Comparison of ENCODE assay signal across 8 cellular contexts in genomic region chr4:90419124-90419711, GRCh38.
DNase-seq lines count a peak whose midpoint lies in the region; ATAC-seq, FAIRE-seq and TF ChIP-seq lines count a peak whose summit lies in the region.

No MANE protein-coding gene starts in this region.

- no peak overlapping the region for H2BK12ac ChIP-seq in H1 (ENCODE audit: low read depth, low read length)

- H4K5ac ChIP-seq in H1 (ENCODE audit: insufficient read length, low read depth, low read length): no peak overlapping the region

- H3K4me3 ChIP-seq in H1 (ENCODE audit: extremely low read depth in 1 of 4, insufficient read depth in 2 of 4, low read depth in 3 of 4, low read length in 4 of 4) (no peak overlapping the region), neural progenitor cell (no peak overlapping the region), vagina (no peak overlapping the region)

- H2BK120ac ChIP-seq in H1 (replicated peaks; ENCODE audit: low read depth, low read length): no peak overlapping the region

- no peak overlapping the region for H2AK5ac ChIP-seq in H1 (ENCODE audit: low read depth, low read length)

- H3K14ac ChIP-seq in H1 (ENCODE audit: insufficient read length): no peak overlapping the region

- no peak overlapping the region for H3K4ac ChIP-seq in H1 (replicated peaks; ENCODE audit: insufficient read length, low read depth, low read length)

- CTCF ChIA-PET in H1 (lab: Charles Lee; ENCODE audit: partially characterized antibody): interaction anchor here (0.6 to 2.0 kb wide), 23 partner anchors 10 to 1671 kb away, joined by 3 to 12 read pairs (median 3); no protein-coding TSS in a partner anchor

- H4K20me1 ChIP-seq in H1 (replicated peaks in 1 of 2; ENCODE audit: control insufficient read depth in 1 of 2, insufficient read depth in 2 of 2, low read length in 2 of 2): no peaks in the 10 kb centered on the region
- no peaks in the 10 kb centered on the region for H4K20me1 ChIP-seq in neural progenitor cell (ENCODE audit: low read depth)

- no peak overlapping the region for H2BK5ac ChIP-seq in H1 (ENCODE audit: low read depth, low read length)

- no peak overlapping the region for H3K18ac ChIP-seq in H1 (ENCODE audit: extremely low read depth, low read length)

- no peaks in the 10 kb centered on the region for H3K79me1 ChIP-seq in H1 (ENCODE audit: low read depth, low read length)

- 2% methylated on average over 2 of the region's 2 CpGs; no CpG with 5 or more reads in 1 of the 2 experiments for WGBS in H1 (ENCODE audit: extremely low coverage in 1 of 2, insufficient coverage in 1 of 2, insufficient read length in 1 of 2, insufficient replicate concordance in 2 of 2, low coverage in 1 of 2, low lambda C conversion rate in 2 of 2, missing lambda C conversion rate in 1 of 2), 2 experiments

- POLR2A ChIA-PET in H1 (lab: Charles Lee; ENCODE audit: partially characterized antibody): interaction anchor here (1.2 kb wide), 1 partner anchor 1835 kb away, joined by 3 read pairs; no protein-coding TSS in a partner anchor

- TF ChIP-seq CTCF in H1 (IDR thresholded peaks at IDR 0.05; ENCODE audit: control extremely low read depth in 1 of 3, insufficient read depth in 1 of 3, low read depth in 1 of 3, low read length in 3 of 3) (peak in 2 of 3 experiments; percentile 25 to 62; a peak in 2 of 4 replicates), neural progenitor cell (IDR thresholded peaks at IDR 0.05) (peak; percentile 83), vagina (IDR thresholded peaks at IDR 0.05) (no peak)

- H3K27ac ChIP-seq in H1 (ENCODE audit: low read depth, low read length) (no peak overlapping the region), neural progenitor cell (no peak overlapping the region), vagina (no peak overlapping the region)

- no peak overlapping the region for H3K4me3 Mint-ChIP-seq in neural progenitor cell

- peak; percentile 78 to 85 for TF ChIP-seq RAD21 in H1 (IDR thresholded peaks at IDR 0.05 in 1 of 2, conservative IDR thresholded peaks at IDR 0.05 in 1 of 2; ENCODE audit: low read depth in 2 of 2, low read length in 2 of 2)

- H4K91ac ChIP-seq in H1 (replicated peaks; ENCODE audit: insufficient read length, low read length): no peak overlapping the region

- no peak overlapping the region for H2BK20ac ChIP-seq in H1 (ENCODE audit: low read length)

- ATAC-seq in GM19328 (IDR thresholded peaks at IDR 0.05; ENCODE audit: unreplicated experiment) (peak; percentile 89), HG03342 (IDR thresholded peaks at IDR 0.05; ENCODE audit: unreplicated experiment) (peak; percentile 89)

- no peaks in the 10 kb centered on the region for H3K36me3 Mint-ChIP-seq in neural progenitor cell

- H3K56ac ChIP-seq in H1 (replicated peaks; ENCODE audit: insufficient read length, low read depth, low read length): no peak overlapping the region

- H3K4me1 ChIP-seq in H1 (replicated peaks in 1 of 4; ENCODE audit: control insufficient read depth in 3 of 4, insufficient read depth in 4 of 4, low read length in 3 of 4): no peaks in the 10 kb centered on the region
- H3K4me1 ChIP-seq in neural progenitor cell: no peaks in the 10 kb centered on the region
- H3K4me1 ChIP-seq in vagina: no peaks in the 10 kb centered on the region

- no peaks in the 10 kb centered on the region for H3K79me2 ChIP-seq in H1 (ENCODE audit: control insufficient read depth in 1 of 2, insufficient read depth in 2 of 2, low read length in 2 of 2)
- H3K79me2 ChIP-seq in neural progenitor cell (ENCODE audit: low read depth): no peaks in the 10 kb centered on the region

- H3K9me3 Mint-ChIP-seq in neural progenitor cell: no peaks in the 10 kb centered on the region

- intact Hi-C loops in vagina (cut with DNase I): no loop called here

- TF ChIP-seq POLR2A in H1 (IDR thresholded peaks at IDR 0.05; ENCODE audit: control extremely low read depth in 1 of 2, low read depth in 2 of 2, low read length in 2 of 2) (no peak), vagina (IDR thresholded peaks at IDR 0.05) (no peak)

- H3K27me3 Mint-ChIP-seq in neural progenitor cell (ENCODE audit: insufficient read depth, low read depth): no peaks in the 10 kb centered on the region

- H3K9me3 ChIP-seq in H1 (ENCODE audit: insufficient read depth in 2 of 2, low read depth in 1 of 2, low read length in 1 of 2) (no peaks in the 10 kb centered on the region), neural progenitor cell (ENCODE audit: low read depth) (no peaks in the 10 kb centered on the region), vagina (no peaks in the 10 kb centered on the region)

- no peaks in the 10 kb centered on the region for H3F3A ChIP-seq in neural progenitor cell (ENCODE audit: low read depth)

- H3K27ac Mint-ChIP-seq in neural progenitor cell: no peak overlapping the region

- TF ChIP-seq EP300 in H1 (IDR thresholded peaks at IDR 0.05; ENCODE audit: borderline replicate concordance in 1 of 2, low read depth in 2 of 2, low read length in 2 of 2): no peak

- H3K36me3 ChIP-seq in H1 (ENCODE audit: control insufficient read depth in 2 of 4, insufficient read depth in 4 of 4, low read length in 3 of 4) (no peaks in the 10 kb centered on the region), neural progenitor cell (no peaks in the 10 kb centered on the region), vagina (no peaks in the 10 kb centered on the region)

- peak; percentile 86 for FAIRE-seq in H1 (lab: Jason Lieb, UNC)

- H3K23me2 ChIP-seq in H1 (ENCODE audit: low read depth, low read length): no peaks in the 10 kb centered on the region

- H2AFZ ChIP-seq in H1 (ENCODE audit: low read length) (no peak overlapping the region), neural progenitor cell (replicated peaks) (no peak overlapping the region)

- H3K9ac ChIP-seq in H1 (replicated peaks in 1 of 4; ENCODE audit: extremely low read depth in 1 of 4, low read depth in 3 of 4, low read length in 3 of 4) (no peak overlapping the region), neural progenitor cell (no peak overlapping the region)

- no peak overlapping the region for H4K8ac ChIP-seq in H1 (ENCODE audit: extremely low read depth, insufficient read depth, low read length)

- H3K4me2 ChIP-seq in H1 (ENCODE audit: insufficient read depth in 1 of 2, low read depth in 2 of 2, low read length in 2 of 2) (no peak overlapping the region), neural progenitor cell (no peak overlapping the region)

- DNase-seq in DMS79 (lab: John Stamatoyannopoulos, UW) (peak; percentile 37), NCI-H526 (lab: John Stamatoyannopoulos, UW) (peak; percentile 2 to 53), H1 (ENCODE audit: low read depth in 1 of 2, low spot score in 2 of 2) (no peak), neural progenitor cell (ENCODE audit: low spot score) (peak; percentile 46), vagina (ENCODE audit: extremely low spot score in 2 of 2) (no peak)
- no peak for DNase-seq in activated effector memory CD4-positive, alpha-beta T cell treated with Interleukin-2 at 50 U/mL for 16 hours

- H3K23ac ChIP-seq in H1 (ENCODE audit: insufficient read length): no peak overlapping the region

- H3K27me3 ChIP-seq in H1 (replicated peaks in 1 of 4; ENCODE audit: control insufficient read depth in 3 of 4, extremely low read depth in 1 of 4, insufficient read depth in 3 of 4, low read length in 3 of 4) (no peaks in the 10 kb centered on the region), neural progenitor cell (no peaks in the 10 kb centered on the region), vagina (no peaks in the 10 kb centered on the region)

- H3K4me1 Mint-ChIP-seq in neural progenitor cell: no peaks in the 10 kb centered on the region

- H2BK15ac ChIP-seq in H1 (ENCODE audit: low read length): no peak overlapping the region

TF ChIP-seq in H1, 55 proteins besides CTCF, POLR2A, EP300 and RAD21:
- no peak for TF ChIP-seq TAF7 (optimal IDR thresholded peaks at IDR 0.05; ENCODE audit: borderline replicate concordance, low read depth, low read length)
- no peak for TF ChIP-seq BCL11A (IDR thresholded peaks at IDR 0.05; ENCODE audit: low read depth in 2 of 2, low read length in 2 of 2)
- TF ChIP-seq CHD2 (IDR thresholded peaks at IDR 0.05; ENCODE audit: low read length): no peak
- TF ChIP-seq, protein P1, sequence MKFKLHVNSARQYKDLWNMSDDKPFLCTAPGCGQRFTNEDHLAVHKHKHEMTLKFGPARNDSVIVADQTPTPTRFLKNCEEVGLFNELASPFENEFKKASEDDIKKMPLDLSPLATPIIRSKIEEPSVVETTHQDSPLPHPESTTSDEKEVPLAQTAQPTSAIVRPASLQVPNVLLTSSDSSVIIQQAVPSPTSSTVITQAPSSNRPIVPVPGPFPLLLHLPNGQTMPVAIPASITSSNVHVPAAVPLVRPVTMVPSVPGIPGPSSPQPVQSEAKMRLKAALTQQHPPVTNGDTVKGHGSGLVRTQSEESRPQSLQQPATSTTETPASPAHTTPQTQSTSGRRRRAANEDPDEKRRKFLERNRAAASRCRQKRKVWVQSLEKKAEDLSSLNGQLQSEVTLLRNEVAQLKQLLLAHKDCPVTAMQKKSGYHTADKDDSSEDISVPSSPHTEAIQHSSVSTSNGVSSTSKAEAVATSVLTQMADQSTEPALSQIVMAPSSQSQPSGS (IDR thresholded peaks at IDR 0.05; ENCODE audit: low read length): no peak
- TF ChIP-seq BACH1 (IDR thresholded peaks at IDR 0.05; ENCODE audit: low read length): no peak
- no peak for TF ChIP-seq EGR1 (IDR thresholded peaks at IDR 0.05; ENCODE audit: borderline replicate concordance, low read depth, low read length)
- TF ChIP-seq RBBP5 (IDR thresholded peaks at IDR 0.05; ENCODE audit: borderline replicate concordance, low read depth, low read length): no peak
- TF ChIP-seq CREB1 (IDR thresholded peaks at IDR 0.05): no peak
- TF ChIP-seq EZH2 (IDR thresholded peaks at IDR 0.05; ENCODE audit: low read depth, low read length, severe bottlenecking): no peak
TF ChIP-seq in H1: peak in this region for 0.

Comparison
In these comparisons a context has a peak if more than half of its experiments do, and no peak if none do; other contexts are left out.
1. DNase-seq: peak in DMS79 (single experiment), NCI-H526 (2 of 2) and neural progenitor cell (single experiment); none in H1 (0 of 2), activated effector memory CD4-positive, alpha-beta T cell treated with Interleukin-2 at 50 U/mL for 16 hours (single experiment) and vagina (0 of 2).
2. CTCF ChIP-seq: peak in H1 (2 of 3) and neural progenitor cell (single experiment); none in vagina (0 of 3).